ENCODE assay signal across 11 cellular contexts in the genomic region with DNA sequence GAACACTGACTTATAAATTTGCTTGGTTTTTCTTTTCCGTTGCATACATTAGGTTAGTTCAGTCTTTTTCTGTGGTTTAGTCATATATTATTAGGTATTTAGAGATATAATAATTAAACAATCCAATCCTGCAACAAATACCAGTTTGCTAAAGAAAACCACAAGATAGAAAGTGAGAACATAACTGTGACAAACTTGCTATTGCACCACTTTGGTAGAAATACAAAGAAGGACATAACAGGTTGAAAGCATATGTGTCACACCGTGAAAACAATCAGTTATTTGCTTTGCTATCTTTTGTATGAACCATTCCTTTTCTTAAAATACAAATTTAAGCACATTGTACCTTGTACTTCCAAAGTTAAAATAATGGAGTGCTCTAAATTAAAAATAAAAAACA. TPM values are rescaled to one million over a fixed set of nuclear protein-coding genes. Genes with fewer than 3 reads are reported as not detected.
A peak's percentile ranks its signal among the peaks of the same experiment; 100 is the strongest.
DNase-seq lines count a peak whose midpoint lies in the region; ATAC-seq and TF ChIP-seq lines count a peak whose summit lies in the region.
"Had no signal": no experiment of that assay in that cellular context is flagged by ENCODE, and none has a peak within 500 bp of the region (broad histone marks: within the 10 kb centered on the region; RNA-seq: fewer than 3 reads in every experiment).

No MANE protein-coding gene starts in this region.

- no peaks in the 10 kb centered on the region for H3K36me3 Mint-ChIP-seq in type B pancreatic cell

- in situ Hi-C loops in ACHN (cut with HindIII; ENCODE audit: low pct_ligation_motif_present, low pct_unique_long_range_greater_than_20kb, low sequenced_read_pairs), result no loop called here

- no peaks in the 10 kb centered on the region for H3K9me3 Mint-ChIP-seq in type B pancreatic cell
- H3K9me3 Mint-ChIP-seq: activated CD4-positive, alpha-beta memory T cell treated with anti-CD3 and anti-CD28 coated beads, Interleukin-2, amount 10 ng/mL, durations not matched to agents 7 days and 5 days had no signal

- DNase-seq in SIG-M5 treated with dmso at 0.1 percent for 504 hours (lab: John Stamatoyannopoulos, UW; ENCODE audit: unreplicated experiment), result peak; percentile 2
- no peak for DNase-seq in SIG-M5 (lab: John Stamatoyannopoulos, UW)
- DNase-seq in OCI-M1 (lab: John Stamatoyannopoulos, UW), result peak; percentile 80
- DNase-seq in type B pancreatic cell (ENCODE audit: extremely low spot score, unreplicated experiment), result no peak
- no peak for DNase-seq in cerebellum (ENCODE audit: low spot score)
- no peak for DNase-seq in ACHN
- DNase-seq in activated CD4-positive, alpha-beta T cell treated with anti-CD3 and anti-CD28 coated beads, Interleukin-2, amount 50 U/mL, for 48 hours, result no peak
- DNase-seq: activated CD4-positive, alpha-beta memory T cell treated with anti-CD3 and anti-CD28 coated beads, Interleukin-2, amount 10 ng/mL, durations not matched to agents 7 days and 5 days; activated naive CD4-positive, alpha-beta T cell treated with Interleukin-2 at 50 U/mL for 16 hours; cerebellar nuclear complex had no signal

- no peak for TF ChIP-seq CTCF in type B pancreatic cell (conservative IDR thresholded peaks at IDR 0.05)

- no peaks in the 10 kb centered on the region for H3K4me1 Mint-ChIP-seq in type B pancreatic cell (ENCODE audit: unreplicated experiment)
- H3K4me1 Mint-ChIP-seq: activated CD4-positive, alpha-beta memory T cell treated with anti-CD3 and anti-CD28 coated beads, Interleukin-2, amount 10 ng/mL, durations not matched to agents 7 days and 5 days had no signal

- H3K4me3 Mint-ChIP-seq in type B pancreatic cell, result no peak overlapping the region
- H3K4me3 Mint-ChIP-seq: activated CD4-positive, alpha-beta memory T cell treated with anti-CD3 and anti-CD28 coated beads, Interleukin-2, amount 10 ng/mL, durations not matched to agents 7 days and 5 days had no signal

- ATAC-seq in HG02981 (IDR thresholded peaks at IDR 0.05; ENCODE audit: unreplicated experiment), result peak; percentile 92

- H3K27me3 Mint-ChIP-seq in type B pancreatic cell, result no peaks in the 10 kb centered on the region

- no peak overlapping the region for H3K27ac Mint-ChIP-seq in type B pancreatic cell
- H3K27ac Mint-ChIP-seq: activated CD4-positive, alpha-beta memory T cell treated with anti-CD3 and anti-CD28 coated beads, Interleukin-2, amount 10 ng/mL, durations not matched to agents 7 days and 5 days had no signal

RNA-seq across cellular contexts. Expression of gene KCNQ5, which starts 42.0 kb away (rescaled TPM):
- total RNA-seq in type B pancreatic cell (ENCODE audit: low replicate concordance) (1.1 and 1.7 TPM in 2 replicates), cerebellum (4.1 TPM)

Comparison
In these comparisons a context has a peak if more than half of its experiments do, and no peak if none do; other contexts are left out.
1. DNase-seq: peak in SIG-M5 treated with dmso at 0.1 percent for 504 hours (single experiment) and OCI-M1 (single experiment); none in SIG-M5 (single experiment), type B pancreatic cell (single experiment), cerebellum (single experiment), ACHN (single experiment) and activated CD4-positive, alpha-beta T cell treated with anti-CD3 and anti-CD28 coated beads, Interleukin-2, amount 50 U/mL, for 48 hours (0 of 2).